ENCODE assay signal across 9 cellular contexts in genomic region chr14:23640524-23641141, GRCh38. TPM values are rescaled to one million over a fixed set of nuclear protein-coding genes. Genes with fewer than 3 reads are reported as not detected.
DNase-seq lines count a peak whose midpoint lies in the region; ATAC-seq, FAIRE-seq and TF ChIP-seq lines count a peak whose summit lies in the region.
"Had no signal": no experiment of that assay in that cellular context is flagged by ENCODE, and none has a peak within 500 bp of the region (broad histone marks: within the 10 kb centered on the region; RNA-seq: fewer than 3 reads in every experiment).

No MANE protein-coding gene starts in this region.

- TF ChIP-seq POLR2A in H54 (IDR thresholded peaks at IDR 0.05; ENCODE audit: low read depth, low read length): no peak

- DNase-seq in H54 (ENCODE audit: insufficient read length, low spot score): peak; percentile 25
- peak; percentile 68 for DNase-seq in NCI-H69 (lab: John Stamatoyannopoulos, UW)
- peak; percentile 60 for DNase-seq in fibroblast of peridontal ligament (ENCODE audit: extremely low read depth)
- DNase-seq in sciatic nerve (ENCODE audit: low spot score): peak; percentile 87
- DNase-seq in HT-29 (ENCODE audit: low spot score): no peak
- no peak for DNase-seq in stimulated activated CD4-positive, alpha-beta T cell treated with anti-CD3 and anti-CD28 coated beads, Interleukin-2, amount 100 ng/mL, for 24 hours
- DNase-seq: upper lobe of left lung had no signal

- intact Hi-C loops in sciatic nerve (cut with DNase I): no loop called here

- ATAC-seq in sciatic nerve (peak; percentile 97), HG03039 (IDR thresholded peaks at IDR 0.05; ENCODE audit: unreplicated experiment) (no peak), GM19351 (IDR thresholded peaks at IDR 0.05; ENCODE audit: unreplicated experiment) (no peak)

- peak; percentile 41 for FAIRE-seq in H54 (lab: Jason Lieb, UNC)

RNA-seq across cellular contexts. Expression of gene DHRS2, which starts 4.5 kb away (rescaled TPM):
- total RNA-seq in sciatic nerve: not detected
- 14.0 and 14.7 TPM in 2 replicates for total RNA-seq in HT-29 (2014; rRNA removed; shearing (Covaris generic))

Comparison
In these comparisons a context has a peak if more than half of its experiments do, and no peak if none do; other contexts are left out.
1. DNase-seq: peak in H54 (single experiment), NCI-H69 (single experiment), fibroblast of peridontal ligament (single experiment) and sciatic nerve (single experiment); none in HT-29 (single experiment) and stimulated activated CD4-positive, alpha-beta T cell treated with anti-CD3 and anti-CD28 coated beads, Interleukin-2, amount 100 ng/mL, for 24 hours (0 of 2).
2. RNA of gene DHRS2, which starts 4.5 kb away (total RNA-seq): 14.0 to 14.7 TPM in HT-29; not detected in sciatic nerve (single experiment); every median in the first group is over 10 times any median in the second.